ENCODE assay signal across 10 cellular contexts in the genomic region with DNA sequence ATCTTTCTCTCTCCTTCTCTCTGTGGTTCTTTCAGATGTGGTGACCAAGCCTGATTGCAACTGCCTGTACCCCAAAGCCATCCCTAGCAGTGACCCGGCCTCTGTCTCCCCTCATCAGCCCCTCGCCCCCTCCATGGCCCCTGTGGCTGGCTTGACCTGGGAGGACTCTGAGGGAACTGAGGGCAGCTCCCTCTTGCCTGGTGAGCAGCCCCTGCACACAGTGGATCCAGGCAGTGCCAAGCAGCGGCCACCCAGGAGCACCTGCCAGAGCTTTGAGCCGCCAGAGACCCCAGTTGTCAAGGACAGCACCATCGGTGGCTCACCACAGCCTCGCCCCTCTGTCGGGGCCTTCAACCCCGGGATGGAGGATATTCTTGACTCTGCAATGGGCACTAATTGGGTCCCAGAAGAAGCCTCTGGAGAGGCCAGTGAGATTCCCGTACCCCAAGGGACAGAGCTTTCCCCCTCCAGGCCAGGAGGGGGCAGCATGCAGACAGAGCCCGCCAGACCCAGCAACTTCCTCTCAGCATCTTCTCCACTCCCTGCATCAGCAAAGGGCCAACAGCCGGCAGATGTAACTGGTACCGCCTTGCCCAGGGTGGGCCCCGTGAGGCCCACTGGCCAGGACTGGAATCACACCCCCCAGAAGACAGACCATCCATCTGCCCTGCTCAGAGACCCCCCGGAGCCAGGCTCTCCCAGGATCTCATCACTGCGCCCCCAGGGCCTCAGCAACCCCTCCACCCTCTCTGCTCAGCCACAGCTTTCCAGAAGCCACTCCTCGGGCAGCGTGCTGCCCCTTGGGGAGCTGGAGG. TPM values are rescaled to one million over a fixed set of nuclear protein-coding genes. Genes with fewer than 3 reads are reported as not detected.
DNase-seq lines count a peak whose midpoint lies in the region; ATAC-seq, FAIRE-seq and TF ChIP-seq lines count a peak whose summit lies in the region.
"Had no signal": no experiment of that assay in that cellular context is flagged by ENCODE, and none has a peak within 500 bp of the region (broad histone marks: within the 10 kb centered on the region; RNA-seq: fewer than 3 reads in every experiment).

No MANE protein-coding gene starts in this region.

- peak; percentile 44 for DNase-seq in activated CD4-positive, alpha-beta T cell treated with anti-CD3 and anti-CD28 coated beads for 36 hours
- no peak for DNase-seq in activated CD4-positive, alpha-beta T cell treated with anti-CD3 and anti-CD28 coated beads, Interleukin-2, amount 10 ng/mL, durations not matched to agents 7 days and 5 days
- DNase-seq in Panc1 (ENCODE audit: low read depth, low spot score) (no peak), esophagus muscularis mucosa (ENCODE audit: extremely low spot score) (no peak), small intestine (peak; percentile 47), GM19239 (ENCODE audit: insufficient read length, low spot score) (no peak), NCI-H2029 treated with DMSO at 0.1 percent for 48 hours (lab: John Stamatoyannopoulos, UW) (no peak)
- DNase-seq: testis had no signal

- TF ChIP-seq POLR2A in esophagus muscularis mucosa (IDR thresholded peaks at IDR 0.05; ENCODE audit: low read depth) = no peak

- no peak overlapping the region for H3K4me3 Mint-ChIP-seq in activated CD4-positive, alpha-beta T cell treated with anti-CD3 and anti-CD28 coated beads for 36 hours
- no peak overlapping the region for H3K4me3 Mint-ChIP-seq in activated CD4-positive, alpha-beta T cell treated with anti-CD3 and anti-CD28 coated beads, Interleukin-2, amount 10 ng/mL, durations not matched to agents 7 days and 5 days

- H3K36me3 Mint-ChIP-seq in activated CD4-positive, alpha-beta T cell treated with anti-CD3 and anti-CD28 coated beads for 36 hours (ENCODE audit: low read depth) = peaks cover 76% of the 10 kb centered on the region
- H3K36me3 Mint-ChIP-seq in activated CD4-positive, alpha-beta T cell treated with anti-CD3 and anti-CD28 coated beads, Interleukin-2, amount 10 ng/mL, durations not matched to agents 7 days and 5 days (ENCODE audit: low read depth) = peaks cover 66% of the 10 kb centered on the region

- H3K27ac ChIP-seq in Panc1 (ENCODE audit: low read length) (peak overlapping the region; percentile 97), esophagus muscularis mucosa (replicated peaks in 1 of 4) (peak overlapping the region in 3 of 4 donors; percentile 2 to 48 (median 29)), small intestine (ENCODE audit: low read depth in 1 of 2, low read length in 1 of 2) (peak overlapping the region in 1 of 2 donors; percentile 13)
- H3K27ac ChIP-seq: C4-2B, testis had no signal

- H3K36me3 ChIP-seq in Panc1 (ENCODE audit: control insufficient read depth, insufficient read depth, low read length) = no peaks in the 10 kb centered on the region; the same call in 1 of the 2 replicates
- H3K36me3 ChIP-seq in esophagus muscularis mucosa = peaks cover 72 to 91% (median 86%) of the 10 kb centered on the region in 4 donors
- H3K36me3 ChIP-seq in small intestine (ENCODE audit: control insufficient read depth in 2 of 2, insufficient read depth in 2 of 2, low read length in 2 of 2) = peaks cover 2 to 12% of the 10 kb centered on the region in 2 donors

- H3K4me3 ChIP-seq in Panc1 (ENCODE audit: low read depth in 2 of 2, low read length in 2 of 2) = no peak overlapping the region
- H3K4me3 ChIP-seq in esophagus muscularis mucosa = no peak overlapping the region
- no peak overlapping the region for H3K4me3 ChIP-seq in small intestine (ENCODE audit: low read depth in 1 of 2, low read length in 2 of 2)
- H3K4me3 ChIP-seq: testis had no signal

- in situ Hi-C loops in Panc1 (cut with HindIII; ENCODE audit: low pct_unique_long_range_greater_than_20kb, low sequenced_read_pairs) = no loop called here

- no peaks in the 10 kb centered on the region for H3K27me3 Mint-ChIP-seq in activated CD4-positive, alpha-beta T cell treated with anti-CD3 and anti-CD28 coated beads for 36 hours
- no peaks in the 10 kb centered on the region for H3K27me3 Mint-ChIP-seq in activated CD4-positive, alpha-beta T cell treated with anti-CD3 and anti-CD28 coated beads, Interleukin-2, amount 10 ng/mL, durations not matched to agents 7 days and 5 days

- no peaks in the 10 kb centered on the region for H3K9me3 ChIP-seq in Panc1 (ENCODE audit: control insufficient read depth, insufficient read depth, low read depth, low read length)
- H3K9me3 ChIP-seq in esophagus muscularis mucosa = no peaks in the 10 kb centered on the region
- H3K9me3 ChIP-seq in small intestine (ENCODE audit: control insufficient read depth, low read depth) = no peaks in the 10 kb centered on the region
- H3K9me3 ChIP-seq: testis had no signal

- 71% methylated on average over 8 of the region's 17 CpGs for WGBS in esophagus muscularis mucosa
- 80 to 85% (median 82%) methylated on average over 17 of the region's 17 CpGs for WGBS in small intestine, 3 donors

- H3K4me1 Mint-ChIP-seq in activated CD4-positive, alpha-beta T cell treated with anti-CD3 and anti-CD28 coated beads for 36 hours = no peaks in the 10 kb centered on the region
- no peaks in the 10 kb centered on the region for H3K4me1 Mint-ChIP-seq in activated CD4-positive, alpha-beta T cell treated with anti-CD3 and anti-CD28 coated beads, Interleukin-2, amount 10 ng/mL, durations not matched to agents 7 days and 5 days

- intact Hi-C loops in activated CD4-positive, alpha-beta T cell treated with anti-CD3 and anti-CD28 coated beads for 36 hours (cut with DNase I, micrococcal nuclease) = loop anchor here in 1 of 2 experiments (5.0 kb wide), 1 partner anchor 59 kb away; a partner anchor contains a TSS
- intact Hi-C loops in Panc1 (cut with micrococcal nuclease; ENCODE audit: unreplicated experiment) (no loop called here), esophagus muscularis mucosa (cut with DNase I) (no loop called here)

- H3K9me3 Mint-ChIP-seq in activated CD4-positive, alpha-beta T cell treated with anti-CD3 and anti-CD28 coated beads for 36 hours (ENCODE audit: low read depth) = no peaks in the 10 kb centered on the region
- peaks cover 2% of the 10 kb centered on the region for H3K9me3 Mint-ChIP-seq in activated CD4-positive, alpha-beta T cell treated with anti-CD3 and anti-CD28 coated beads, Interleukin-2, amount 10 ng/mL, durations not matched to agents 7 days and 5 days

- peak; percentile 73 for TF ChIP-seq CTCF in Panc1 (IDR thresholded peaks at IDR 0.05)
- peak; percentile 34 to 60 (median 39) for TF ChIP-seq CTCF in esophagus muscularis mucosa (IDR thresholded peaks at IDR 0.05)

- H3K27ac Mint-ChIP-seq in activated CD4-positive, alpha-beta T cell treated with anti-CD3 and anti-CD28 coated beads for 36 hours = no peak overlapping the region
- no peak overlapping the region for H3K27ac Mint-ChIP-seq in activated CD4-positive, alpha-beta T cell treated with anti-CD3 and anti-CD28 coated beads, Interleukin-2, amount 10 ng/mL, durations not matched to agents 7 days and 5 days

- CTCF ChIA-PET in activated CD4-positive, alpha-beta T cell treated with anti-CD3 and anti-CD28 coated beads for 36 hours (lab: Charles Lee) = interaction anchor here (0.9 to 2.0 kb wide), 5 partner anchors 10 to 146 kb away, joined by 3 to 6 read pairs (median 4); no protein-coding TSS in a partner anchor
- CTCF ChIA-PET in activated CD4-positive, alpha-beta T cell treated with anti-CD3 and anti-CD28 coated beads, Interleukin-2, amount 10 ng/mL, durations not matched to agents 7 days and 5 days (lab: Charles Lee) = interaction anchor here (0.8 to 3.5 kb wide), 9 partner anchors 10 to 147 kb away, joined by 3 to 9 read pairs (median 4); no protein-coding TSS in a partner anchor
- CTCF ChIA-PET in Panc1 (lab: Charles Lee) = interaction anchor here (0.6 to 1.9 kb wide), 6 partner anchors 36 to 147 kb away, joined by 3 to 9 read pairs (median 4); a partner anchor contains a TSS

- no TSS peak for BruUV-seq in Panc1 (replicated peaks; lab: Mats Ljungman, UMichigan)

- H3K4me1 ChIP-seq in Panc1 (ENCODE audit: control insufficient read depth, insufficient read depth, low read length) (peaks cover 92% of the 10 kb centered on the region), esophagus muscularis mucosa (peaks cover 16 to 79% (median 53%) of the 10 kb centered on the region in 4 donors), small intestine (ENCODE audit: control insufficient read depth in 2 of 2, insufficient read depth in 1 of 2, low read depth in 1 of 2, low read length in 1 of 2) (peaks cover 10 to 11% of the 10 kb centered on the region in 2 donors)

- POLR2A ChIA-PET in activated CD4-positive, alpha-beta T cell treated with anti-CD3 and anti-CD28 coated beads for 36 hours (lab: Charles Lee) = no interaction called here
- POLR2A ChIA-PET in activated CD4-positive, alpha-beta T cell treated with anti-CD3 and anti-CD28 coated beads, Interleukin-2, amount 10 ng/mL, durations not matched to agents 7 days and 5 days (lab: Charles Lee) = no interaction called here
- POLR2A ChIA-PET in Panc1 (lab: Charles Lee) = interaction anchor here (0.7 kb wide), 1 partner anchor 131 kb away, joined by 3 read pairs; no protein-coding TSS in a partner anchor

- no peaks in the 10 kb centered on the region for H3K27me3 ChIP-seq in Panc1 (ENCODE audit: control insufficient read depth, insufficient read depth, low read length)
- no peaks in the 10 kb centered on the region for H3K27me3 ChIP-seq in esophagus muscularis mucosa
- no peaks in the 10 kb centered on the region for H3K27me3 ChIP-seq in small intestine (ENCODE audit: control insufficient read depth in 2 of 2, insufficient read depth in 2 of 2, low read length in 2 of 2)
- H3K27me3 ChIP-seq: testis had no signal

- FAIRE-seq in small intestine (lab: Jason Lieb, UNC) = no peak
- no peak for FAIRE-seq in GM19239 (lab: Jason Lieb, UNC)

- no peak for TF ChIP-seq EP300 in esophagus muscularis mucosa (IDR thresholded peaks at IDR 0.05)

- ATAC-seq in activated CD4-positive, alpha-beta T cell treated with anti-CD3 and anti-CD28 coated beads for 36 hours = peak; percentile 51
- ATAC-seq in Panc1 (0 out of 2 replicates have a peak, but pooled peaks have one; percentile 5), GM21529 (IDR thresholded peaks at IDR 0.05; ENCODE audit: unreplicated experiment) (no peak)

RNA-seq across cellular contexts. Expression of a gene that starts 12.7 kb away (rescaled TPM):
- total RNA-seq in activated CD4-positive, alpha-beta T cell treated with anti-CD3 and anti-CD28 coated beads for 36 hours = 10 to 100 TPM; 37.7 to 44.8 TPM
- 10 to 100 TPM; 39.5 to 42.4 TPM for total RNA-seq in activated CD4-positive, alpha-beta T cell treated with anti-CD3 and anti-CD28 coated beads, Interleukin-2, amount 10 ng/mL, durations not matched to agents 7 days and 5 days
- 217 TPM for total RNA-seq in Panc1 (2021; ENCODE audit: unreplicated experiment)
- polyA plus RNA-seq in Panc1 (2012; ENCODE audit: insufficient read length) = 109 TPM
- 10 to 100 TPM; 27.0 to 92.6 (median 48.1) TPM for total RNA-seq in esophagus muscularis mucosa
- polyA plus RNA-seq in small intestine = 10 to 100 TPM in 1 of 3 donors, 1 to 10 TPM in 1, under 1 TPM in 1; 0.89 to 15.5 (median 1.1) TPM

Comparison
In these comparisons a context has a peak if more than half of its experiments do, and no peak if none do; other contexts are left out.
1. DNase-seq: peak in activated CD4-positive, alpha-beta T cell treated with anti-CD3 and anti-CD28 coated beads for 36 hours (single experiment) and small intestine (single experiment); none in activated CD4-positive, alpha-beta T cell treated with anti-CD3 and anti-CD28 coated beads, Interleukin-2, amount 10 ng/mL, durations not matched to agents 7 days and 5 days (single experiment), Panc1 (single experiment), esophagus muscularis mucosa (single experiment), GM19239 (single experiment) and NCI-H2029 treated with DMSO at 0.1 percent for 48 hours (single experiment).